9 cellular contexts compared by ENCODE assay signal in genomic region chr15:74789171-74789627, GRCh38. TPM values are rescaled to one million over a fixed set of nuclear protein-coding genes. Genes with fewer than 3 reads are reported as not detected.
DNase-seq lines count a peak whose midpoint lies in the region; ATAC-seq and TF ChIP-seq lines count a peak whose summit lies in the region.
"Had no signal": no experiment of that assay in that cellular context is flagged by ENCODE, and none has a peak within 500 bp of the region (broad histone marks: within the 10 kb centered on the region; RNA-seq: fewer than 3 reads in every experiment).

No MANE protein-coding gene starts in this region.

- no peak overlapping the region for H2BK5ac ChIP-seq in H9 (ENCODE audit: insufficient read length, low read length)

- intact Hi-C loops in activated T-helper 1 cell treated with anti-CD3 and anti-CD28 coated beads, Interleukin-12 subunit alpha, Interleukin-12 subunit beta, Interleukin-2, Interleukin-4 antibody, amounts not matched to agents 30 ng/mL and 10 ng/mL and 1 ng/mL, durations not matched to agents 14 hours and 24 hours and 36 hours (cut with micrococcal nuclease), result loop anchor here (5.0 to 10.0 kb wide), 2 partner anchors 233 to 836 kb away; partner anchors contain the start of genes PPCDC and SNUPN
- intact Hi-C loops in vagina (cut with DNase I), result loop anchor here (10.0 kb wide), 1 partner anchor 414 kb away; no protein-coding TSS in a partner anchor

- no peak overlapping the region for H3K18ac ChIP-seq in H9 (ENCODE audit: insufficient read length, low read depth, low read length)

- H3K23me2 ChIP-seq in H9 (ENCODE audit: insufficient read length, low read depth, low read length, poor library complexity, severe bottlenecking), result no peaks in the 10 kb centered on the region

- WGBS in liver, result 41% methylated on average over 14 of the region's 14 CpGs
- WGBS in H9 (ENCODE audit: extremely low coverage, insufficient read length, low lambda C conversion rate), result no CpG with 5 or more reads among the region's 14 CpGs

- no peak overlapping the region for H3K56ac ChIP-seq in H9 (ENCODE audit: insufficient read length, low read depth, low read length)

- no peak overlapping the region for H3T11ph ChIP-seq in H9 (ENCODE audit: low read length)

- H2AK5ac ChIP-seq in H9 (ENCODE audit: insufficient read length, low read length), result no peak overlapping the region

- no peak overlapping the region for H3K14ac ChIP-seq in H9 (ENCODE audit: insufficient read depth, low read length)

- H3K9me3 ChIP-seq in liver (ENCODE audit: control insufficient read depth in 4 of 4, low read length in 3 of 4) (no peaks in the 10 kb centered on the region), vagina (no peaks in the 10 kb centered on the region), H9 (ENCODE audit: control insufficient read depth, low read depth, low read length) (no peaks in the 10 kb centered on the region)

- H4K20me1 ChIP-seq in H9 (ENCODE audit: control insufficient read depth, insufficient read depth, insufficient read length), result no peaks in the 10 kb centered on the region

- H3K4me3 ChIP-seq in liver (ENCODE audit: low read depth in 1 of 3, low read length in 3 of 3), result no peak overlapping the region
- no peak overlapping the region for H3K4me3 ChIP-seq in vagina

- H3K27me3 ChIP-seq in liver (ENCODE audit: control insufficient read depth in 4 of 4, insufficient read depth in 4 of 4, low read length in 3 of 4) (no peaks in the 10 kb centered on the region), vagina (no peaks in the 10 kb centered on the region), H9 (ENCODE audit: insufficient read depth, low read length) (no peaks in the 10 kb centered on the region; the same call in 1 of the 2 replicates)

- no peak overlapping the region for H2BK20ac ChIP-seq in H9 (ENCODE audit: low read depth, low read length, poor library complexity, severe bottlenecking)

- ATAC-seq in GM21367 (IDR thresholded peaks at IDR 0.05; ENCODE audit: unreplicated experiment), result no peak

- H3K36me3 Mint-ChIP-seq in activated T-helper 1 cell treated with anti-CD3 and anti-CD28 coated beads, Interleukin-12 subunit alpha, Interleukin-12 subunit beta, Interleukin-2, Interleukin-4 antibody, amounts not matched to agents 30 ng/mL and 10 ng/mL and 1 ng/mL, durations not matched to agents 14 hours and 24 hours and 36 hours (ENCODE audit: low read depth), result peaks cover 47% of the 10 kb centered on the region
- H3K36me3 Mint-ChIP-seq in H9 (ENCODE audit: insufficient read depth in 1 of 3, low read depth in 3 of 3), result peaks cover 0 to 5% (median 4%) of the 10 kb centered on the region in 3 experiments; a peak in 4 of 7 replicates

- H3K27ac Mint-ChIP-seq in activated T-helper 1 cell treated with anti-CD3 and anti-CD28 coated beads, Interleukin-12 subunit alpha, Interleukin-12 subunit beta, Interleukin-2, Interleukin-4 antibody, amounts not matched to agents 30 ng/mL and 10 ng/mL and 1 ng/mL, durations not matched to agents 14 hours and 24 hours and 36 hours, result peak overlapping the region; percentile 98
- no peak overlapping the region for H3K27ac Mint-ChIP-seq in H9

- TF ChIP-seq RAD21 in liver (IDR thresholded peaks at IDR 0.05), result peak in 1 of 2 donors; percentile 18

- TF ChIP-seq CTCF in liver (IDR thresholded peaks at IDR 0.05; ENCODE audit: low read depth, low read length, missing input control), result no peak
- TF ChIP-seq CTCF in vagina (IDR thresholded peaks at IDR 0.05), result no peak
- no peak for TF ChIP-seq CTCF in H9 (conservative IDR thresholded peaks at IDR 0.05)

- TF ChIP-seq POLR2A in vagina (IDR thresholded peaks at IDR 0.05), result no peak
- TF ChIP-seq POLR2A in erythroblast (IDR thresholded peaks at IDR 0.05; ENCODE audit: low read length), result no peak

- H3K79me1 ChIP-seq in H9 (ENCODE audit: insufficient read depth, low read depth, low read length, poor library complexity, severe bottlenecking), result no peaks in the 10 kb centered on the region

- H3K36me3 ChIP-seq in liver (ENCODE audit: control insufficient read depth in 4 of 4, insufficient read depth in 3 of 4, low read depth in 1 of 4, low read length in 3 of 4) (no peaks in the 10 kb centered on the region), vagina (no peaks in the 10 kb centered on the region)

- no peak overlapping the region for H3K4ac ChIP-seq in H9 (ENCODE audit: low read depth, low read length)

- no peaks in the 10 kb centered on the region for H3K27me3 Mint-ChIP-seq in activated T-helper 1 cell treated with anti-CD3 and anti-CD28 coated beads, Interleukin-12 subunit alpha, Interleukin-12 subunit beta, Interleukin-2, Interleukin-4 antibody, amounts not matched to agents 30 ng/mL and 10 ng/mL and 1 ng/mL, durations not matched to agents 14 hours and 24 hours and 36 hours (ENCODE audit: insufficient read depth)
- H3K27me3 Mint-ChIP-seq in H9 (ENCODE audit: low read depth), result no peaks in the 10 kb centered on the region; the same call in 1 of the 2 replicates

- H2BK12ac ChIP-seq in H9 (ENCODE audit: insufficient read length, low read depth, low read length), result no peak overlapping the region

- DNase-seq in stimulated activated naive CD4-positive, alpha-beta T cell (lab: John Stamatoyannopoulos, UW), result peak in 5 of 6 experiments; percentile 26 to 55 (median 40)
- no peak for DNase-seq in stimulated activated naive CD4-positive, alpha-beta T cell treated with Interleukin-2 at 50 U/mL for 16 hours (lab: John Stamatoyannopoulos, UW)
- DNase-seq in activated T-helper 1 cell treated with anti-CD3 and anti-CD28 coated beads, Interleukin-12 subunit alpha, Interleukin-12 subunit beta, Interleukin-2, Interleukin-4 antibody, amounts not matched to agents 30 ng/mL and 10 ng/mL and 1 ng/mL, durations not matched to agents 14 hours and 24 hours and 36 hours (ENCODE audit: low spot score), result no peak
- DNase-seq in vagina (ENCODE audit: extremely low spot score in 2 of 2) (no peak), erythroblast (lab: John Stamatoyannopoulos, UW) (no peak), H9 (no peak)

- no peak overlapping the region for H3K23ac ChIP-seq in H9 (ENCODE audit: insufficient read length, low read depth, low read length)

- no peak overlapping the region for H2BK120ac ChIP-seq in H9 (ENCODE audit: low read depth, low read length, poor library complexity, severe bottlenecking)

- H4K5ac ChIP-seq in H9 (ENCODE audit: insufficient read length, low read depth, low read length), result no peak overlapping the region

- no peak overlapping the region for H2BK15ac ChIP-seq in H9 (ENCODE audit: low read depth, low read length)

- H3K9me3 Mint-ChIP-seq in activated T-helper 1 cell treated with anti-CD3 and anti-CD28 coated beads, Interleukin-12 subunit alpha, Interleukin-12 subunit beta, Interleukin-2, Interleukin-4 antibody, amounts not matched to agents 30 ng/mL and 10 ng/mL and 1 ng/mL, durations not matched to agents 14 hours and 24 hours and 36 hours, result no peaks in the 10 kb centered on the region
- H3K9me3 Mint-ChIP-seq in H9, result no peaks in the 10 kb centered on the region; a peak in 1 of 5 replicates

- H4K8ac ChIP-seq in H9 (replicated peaks; ENCODE audit: insufficient read length, low read depth, low read length), result no peak overlapping the region

- no peak overlapping the region for H3K9ac ChIP-seq in liver (ENCODE audit: low read depth in 1 of 2, low read length in 2 of 2)
- no peak overlapping the region for H3K9ac ChIP-seq in H9 (ENCODE audit: extremely low read depth, insufficient read length, low read length)

- no peak overlapping the region for H2AFZ ChIP-seq in H9 (ENCODE audit: low read length)

- H3K27ac ChIP-seq in liver (ENCODE audit: low read depth in 1 of 2, low read length in 2 of 2) (peak overlapping the region; percentile 48 to 49), vagina (peak overlapping the region; percentile 76), H9 (ENCODE audit: insufficient read length, low read depth, low read length) (no peak overlapping the region)

- H3K4me1 ChIP-seq in liver (ENCODE audit: control insufficient read depth in 4 of 4, insufficient read depth in 4 of 4, low read length in 3 of 4), result peaks cover 16 to 78% (median 51%) of the 10 kb centered on the region in 4 donors
- peaks cover 100% of the 10 kb centered on the region for H3K4me1 ChIP-seq in vagina
- peaks cover 7% of the 10 kb centered on the region; the same call in 1 of the 2 replicates for H3K4me1 ChIP-seq in H9 (ENCODE audit: insufficient read depth, low read length)

- H3K4me1 Mint-ChIP-seq in activated T-helper 1 cell treated with anti-CD3 and anti-CD28 coated beads, Interleukin-12 subunit alpha, Interleukin-12 subunit beta, Interleukin-2, Interleukin-4 antibody, amounts not matched to agents 30 ng/mL and 10 ng/mL and 1 ng/mL, durations not matched to agents 14 hours and 24 hours and 36 hours (ENCODE audit: low read depth), result peaks cover 78% of the 10 kb centered on the region
- peaks cover 36 to 43% of the 10 kb centered on the region in 2 experiments for H3K4me1 Mint-ChIP-seq in H9

- no peak overlapping the region for H4K91ac ChIP-seq in H9 (ENCODE audit: insufficient read length, low read depth, low read length)

- H3K4me2 ChIP-seq in H9 (ENCODE audit: insufficient read depth, insufficient read length, low read length), result no peak overlapping the region

- peak overlapping the region; percentile 86 for H3K4me3 Mint-ChIP-seq in activated T-helper 1 cell treated with anti-CD3 and anti-CD28 coated beads, Interleukin-12 subunit alpha, Interleukin-12 subunit beta, Interleukin-2, Interleukin-4 antibody, amounts not matched to agents 30 ng/mL and 10 ng/mL and 1 ng/mL, durations not matched to agents 14 hours and 24 hours and 36 hours
- no peak overlapping the region for H3K4me3 Mint-ChIP-seq in H9

- H3K79me2 ChIP-seq in H9 (ENCODE audit: insufficient read depth, low read length), result no peaks in the 10 kb centered on the region

RNA-seq across cellular contexts. Expression of gene CSK, which starts 7.3 kb away (rescaled TPM):
- 348 and 362 TPM in 2 replicates for total RNA-seq in activated T-helper 1 cell treated with anti-CD3 and anti-CD28 coated beads, Interleukin-12 subunit alpha, Interleukin-12 subunit beta, Interleukin-2, Interleukin-4 antibody, amounts not matched to agents 30 ng/mL and 10 ng/mL and 1 ng/mL, durations not matched to agents 14 hours and 24 hours and 36 hours
- 10 to 100 TPM; 19.0 to 41.7 TPM for total RNA-seq in liver
- polyA plus RNA-seq in liver, result 10 to 100 TPM in 1 of 2 donors, 1 to 10 TPM in 1; 6.9 to 29.3 TPM
- total RNA-seq in vagina, result 26.3 TPM
- 49.2 and 49.3 TPM in 2 replicates for total RNA-seq in H9 (2021)

RNA-seq across cellular contexts. Expression of gene LMAN1L, which starts 23.4 kb away (rescaled TPM):
- 0.75 and 0.93 TPM in 2 replicates for total RNA-seq in activated T-helper 1 cell treated with anti-CD3 and anti-CD28 coated beads, Interleukin-12 subunit alpha, Interleukin-12 subunit beta, Interleukin-2, Interleukin-4 antibody, amounts not matched to agents 30 ng/mL and 10 ng/mL and 1 ng/mL, durations not matched to agents 14 hours and 24 hours and 36 hours
- under 1 TPM in 1 of 2 donors, not detected in 1; 0.08 TPM for total RNA-seq in liver
- not detected for polyA plus RNA-seq in liver
- not detected for total RNA-seq in vagina
- not detected in 2 replicates for total RNA-seq in H9 (2021)
- total RNA-seq: endothelial cell of umbilical vein had no signal
- polyA plus RNA-seq: endothelial cell of umbilical vein had no signal

RNA-seq across cellular contexts. Expression of gene CPLX3, which starts 37.2 kb away (rescaled TPM):
- 0.17 and 0.29 TPM in 2 replicates for total RNA-seq in activated T-helper 1 cell treated with anti-CD3 and anti-CD28 coated beads, Interleukin-12 subunit alpha, Interleukin-12 subunit beta, Interleukin-2, Interleukin-4 antibody, amounts not matched to agents 30 ng/mL and 10 ng/mL and 1 ng/mL, durations not matched to agents 14 hours and 24 hours and 36 hours
- total RNA-seq in liver (not detected), vagina (not detected), H9 (2021) (not detected in 2 replicates)
- polyA plus RNA-seq in liver, result not detected
- total RNA-seq: endothelial cell of umbilical vein had no signal
- polyA plus RNA-seq: endothelial cell of umbilical vein had no signal

RNA-seq across cellular contexts. Expression of gene CYP1A2, which starts 40.6 kb away (rescaled TPM):
- not detected in 2 replicates for total RNA-seq in activated T-helper 1 cell treated with anti-CD3 and anti-CD28 coated beads, Interleukin-12 subunit alpha, Interleukin-12 subunit beta, Interleukin-2, Interleukin-4 antibody, amounts not matched to agents 30 ng/mL and 10 ng/mL and 1 ng/mL, durations not matched to agents 14 hours and 24 hours and 36 hours
- 10 to 100 TPM in 1 of 2 donors, not detected in 1; 32.5 TPM for total RNA-seq in liver
- 10 to 100 TPM; 21.8 to 31.7 TPM for polyA plus RNA-seq in liver
- not detected for total RNA-seq in vagina
- total RNA-seq in H9 (2021), result not detected in 2 replicates
- total RNA-seq: endothelial cell of umbilical vein had no signal
- polyA plus RNA-seq: endothelial cell of umbilical vein had no signal

RNA-seq across cellular contexts. Expression of gene ULK3, which starts 53.8 kb away (rescaled TPM):
- 52.1 and 52.4 TPM in 2 replicates for total RNA-seq in activated T-helper 1 cell treated with anti-CD3 and anti-CD28 coated beads, Interleukin-12 subunit alpha, Interleukin-12 subunit beta, Interleukin-2, Interleukin-4 antibody, amounts not matched to agents 30 ng/mL and 10 ng/mL and 1 ng/mL, durations not matched to agents 14 hours and 24 hours and 36 hours
- total RNA-seq in liver, result 10 to 100 TPM; 15.4 to 35.5 TPM
- 10 to 100 TPM; 13.1 to 27.5 TPM for polyA plus RNA-seq in liver
- total RNA-seq in vagina, result 75.9 TPM
- 31.1 and 34.0 TPM in 2 replicates for total RNA-seq in H9 (2021)

Comparison
In these comparisons a context has a peak if more than half of its experiments do, and no peak if none do; other contexts are left out.
1. DNase-seq: peak in stimulated activated naive CD4-positive, alpha-beta T cell (5 of 6); none in stimulated activated naive CD4-positive, alpha-beta T cell treated with Interleukin-2 at 50 U/mL for 16 hours (single experiment), activated T-helper 1 cell treated with anti-CD3 and anti-CD28 coated beads, Interleukin-12 subunit alpha, Interleukin-12 subunit beta, Interleukin-2, Interleukin-4 antibody, amounts not matched to agents 30 ng/mL and 10 ng/mL and 1 ng/mL, durations not matched to agents 14 hours and 24 hours and 36 hours (single experiment), vagina (0 of 2), erythroblast (0 of 2) and H9 (single experiment).